In the genomic region with DNA sequence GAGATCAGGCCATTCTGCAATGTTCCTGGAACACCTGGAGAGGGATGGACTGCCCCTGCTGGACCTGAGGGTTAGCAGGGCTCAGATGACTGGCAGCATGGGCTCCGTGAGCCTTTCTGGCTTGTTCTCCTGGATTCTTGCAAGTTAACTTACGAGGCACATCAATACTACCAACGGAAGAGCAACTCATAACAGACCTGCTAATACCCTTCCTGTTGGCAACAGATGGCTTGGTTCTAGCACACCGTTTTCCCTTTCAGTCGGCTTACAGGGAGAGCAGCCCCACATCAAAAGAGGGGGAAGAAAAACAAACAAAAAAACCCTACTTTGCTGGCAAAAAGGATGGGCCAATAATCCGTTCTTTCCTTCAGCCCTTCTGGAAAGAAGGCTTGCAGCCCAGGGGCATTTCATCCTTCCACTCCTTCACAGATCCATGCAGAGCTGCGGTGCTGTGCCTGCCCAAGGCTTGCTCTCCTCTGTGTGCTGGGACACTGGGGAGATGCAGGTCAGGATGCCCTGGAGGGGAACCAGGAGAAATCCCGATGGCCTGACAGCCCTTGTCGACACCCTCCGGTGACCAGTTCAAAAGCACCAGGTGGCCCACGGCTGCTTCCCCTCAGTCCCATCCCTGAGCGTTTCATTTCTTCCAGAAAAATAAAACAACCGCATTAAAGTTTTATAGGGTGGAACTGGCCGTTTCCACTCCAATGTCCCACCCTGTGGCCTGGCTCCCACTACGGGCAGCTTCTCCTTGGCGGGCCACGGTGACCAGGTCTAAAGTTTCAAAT, we compare ENCODE assay signal across 14 cellular contexts. TPM values are rescaled to one million over a fixed set of nuclear protein-coding genes. Genes with fewer than 3 reads are reported as not detected.
A peak's percentile ranks its signal among the peaks of the same experiment; 100 is the strongest.
DNase-seq lines count a peak whose midpoint lies in the region; ATAC-seq and TF ChIP-seq lines count a peak whose summit lies in the region.
"Had no signal": no experiment of that assay in that cellular context is flagged by ENCODE, and none has a peak within 500 bp of the region (broad histone marks: within the 10 kb centered on the region; RNA-seq: fewer than 3 reads in every experiment).

No MANE protein-coding gene starts in this region.

- no peaks in the 10 kb centered on the region for H3K9me3 Mint-ChIP-seq in activated naive CD4-positive, alpha-beta T cell treated with anti-CD3 and anti-CD28 coated beads for 36 hours
- H3K9me3 Mint-ChIP-seq: CD14-positive monocyte had no signal

- TF ChIP-seq POLR2A in suprapubic skin (IDR thresholded peaks at IDR 0.05), result no peak

- peak; percentile 49 for DNase-seq in activated naive CD4-positive, alpha-beta T cell treated with anti-CD3 and anti-CD28 coated beads for 36 hours
- no peak for DNase-seq in activated naive CD4-positive, alpha-beta T cell (lab: John Stamatoyannopoulos, UW)
- DNase-seq in RWPE1 (ENCODE audit: low spot score) (no peak), suprapubic skin (ENCODE audit: low spot score in 2 of 2) (no peak)
- DNase-seq: mesenchymal stem cell; NCI-H2081; stimulated activated CD4-positive, alpha-beta T cell treated with anti-CD3 and anti-CD28 coated beads, Interleukin-2, amount 100 ng/mL, for 24 hours; T-helper 9 cell had no signal

- peaks cover 14 to 19% of the 10 kb centered on the region in 2 donors for H3K4me1 ChIP-seq in esophagus (ENCODE audit: control insufficient read depth in 2 of 2, insufficient read depth in 2 of 2, low read length in 1 of 2)
- peaks cover 44% of the 10 kb centered on the region for H3K4me1 ChIP-seq in suprapubic skin

- peak overlapping the region; percentile 61 for H3K27ac Mint-ChIP-seq in activated naive CD4-positive, alpha-beta T cell treated with anti-CD3 and anti-CD28 coated beads for 36 hours

- H3K4me1 Mint-ChIP-seq in activated naive CD4-positive, alpha-beta T cell treated with anti-CD3 and anti-CD28 coated beads for 36 hours (ENCODE audit: low read depth), result peaks cover 43% of the 10 kb centered on the region
- H3K4me1 Mint-ChIP-seq: CD14-positive monocyte had no signal

- no peak for ATAC-seq in GM21528 (IDR thresholded peaks at IDR 0.05; ENCODE audit: low FRiP score, unreplicated experiment)
- ATAC-seq in GM21381 (IDR thresholded peaks at IDR 0.05; ENCODE audit: unreplicated experiment), result no peak
- no peak for ATAC-seq in HG03139 (IDR thresholded peaks at IDR 0.05; ENCODE audit: unreplicated experiment)
- ATAC-seq: K562 had no signal

- no peak overlapping the region for H3K4me3 Mint-ChIP-seq in activated naive CD4-positive, alpha-beta T cell treated with anti-CD3 and anti-CD28 coated beads for 36 hours
- H3K4me3 Mint-ChIP-seq: CD14-positive monocyte had no signal

- peak overlapping the region; percentile 92 for H3K27ac ChIP-seq in RWPE1
- H3K27ac ChIP-seq in esophagus (ENCODE audit: low read depth in 2 of 2, low read length in 1 of 2), result peak overlapping the region; percentile 69 to 75
- peak overlapping the region; percentile 28 for H3K27ac ChIP-seq in suprapubic skin

- WGBS in esophagus, 2 donors, result 28 to 46% methylated on average over 17 of the region's 17 CpGs
- WGBS in suprapubic skin, result 42% methylated on average over 14 of the region's 17 CpGs

- TF ChIP-seq EP300 in suprapubic skin (IDR thresholded peaks at IDR 0.05), result no peak

- POLR2A ChIA-PET in RWPE1 (lab: Yijun Ruan, JAX; ENCODE audit: low non-redundant PET), result no interaction called here

- H3K27me3 ChIP-seq in esophagus (ENCODE audit: control insufficient read depth in 1 of 2, insufficient read depth in 2 of 2, low read length in 2 of 2) (no peaks in the 10 kb centered on the region), suprapubic skin (no peaks in the 10 kb centered on the region)

- peaks cover 7% of the 10 kb centered on the region for H3K36me3 Mint-ChIP-seq in activated naive CD4-positive, alpha-beta T cell treated with anti-CD3 and anti-CD28 coated beads for 36 hours (ENCODE audit: low read depth)

- CTCF ChIA-PET in activated naive CD4-positive, alpha-beta T cell treated with anti-CD3 and anti-CD28 coated beads for 36 hours (lab: Charles Lee), result interaction anchor here (0.6 kb wide), 1 partner anchor 155 kb away, joined by 3 read pairs; no protein-coding TSS in a partner anchor
- CTCF ChIA-PET in RWPE1 (lab: Yijun Ruan, JAX), result interaction anchor here (0.7 to 1.1 kb wide), 2 partner anchors 16 to 17 kb away, joined by 3 to 5 read pairs; no protein-coding TSS in a partner anchor

- no peak overlapping the region for H3K4me3 ChIP-seq in esophagus (ENCODE audit: low read depth in 1 of 2, low read length in 2 of 2)
- H3K4me3 ChIP-seq in suprapubic skin, result no peak overlapping the region
- H3K4me3 ChIP-seq: K562 had no signal

- H3K27me3 Mint-ChIP-seq in activated naive CD4-positive, alpha-beta T cell treated with anti-CD3 and anti-CD28 coated beads for 36 hours (ENCODE audit: low read depth), result no peaks in the 10 kb centered on the region

- H3K36me3 ChIP-seq in esophagus (ENCODE audit: control insufficient read depth in 2 of 2, insufficient read depth in 2 of 2, low read length in 1 of 2) (peaks cover 9 to 15% of the 10 kb centered on the region in 2 donors), suprapubic skin (peaks cover 25% of the 10 kb centered on the region)

- intact Hi-C loops in activated naive CD4-positive, alpha-beta T cell treated with anti-CD3 and anti-CD28 coated beads for 36 hours (cut with micrococcal nuclease), result no loop called here

- TF ChIP-seq CTCF in RWPE1 (conservative IDR thresholded peaks at IDR 0.05; ENCODE audit: low read depth) (no peak), suprapubic skin (IDR thresholded peaks at IDR 0.05) (no peak)

- H3K9me3 ChIP-seq in esophagus (ENCODE audit: control insufficient read depth in 2 of 2, insufficient read depth in 1 of 2, low read depth in 1 of 2, low read length in 1 of 2), result no peaks in the 10 kb centered on the region
- no peaks in the 10 kb centered on the region for H3K9me3 ChIP-seq in suprapubic skin

RNA-seq across cellular contexts. Expression of a gene that starts 48.1 kb away (rescaled TPM):
- total RNA-seq in activated naive CD4-positive, alpha-beta T cell treated with anti-CD3 and anti-CD28 coated beads for 36 hours, result 1 to 10 TPM; 2.6 to 2.7 TPM
- 1 to 10 TPM; 8.6 to 8.9 TPM for polyA plus RNA-seq in esophagus
- total RNA-seq in suprapubic skin, result 10 to 100 TPM; 10.5 to 14.0 (median 12.5) TPM

RNA-seq across cellular contexts. Expression of a gene that starts 48.3 kb away (rescaled TPM):
- 10 to 100 TPM; 36.6 to 38.8 TPM for total RNA-seq in activated naive CD4-positive, alpha-beta T cell treated with anti-CD3 and anti-CD28 coated beads for 36 hours
- 10 to 100 TPM in 1 of 2 donors, 1 to 10 TPM in 1; 9.4 to 52.6 TPM for polyA plus RNA-seq in esophagus
- total RNA-seq in suprapubic skin, result 10 to 100 TPM; 64.8 to 95.6 (median 69.4) TPM

Comparison
In these comparisons a context has a peak if more than half of its experiments do, and no peak if none do; other contexts are left out.
1. H3K27ac ChIP-seq: peak in every context shown above with its lines; median percentile 92 in RWPE1; 72 in esophagus; 28 in suprapubic skin.